ENCODE assay signal across 1 cellular context in the genomic region with DNA sequence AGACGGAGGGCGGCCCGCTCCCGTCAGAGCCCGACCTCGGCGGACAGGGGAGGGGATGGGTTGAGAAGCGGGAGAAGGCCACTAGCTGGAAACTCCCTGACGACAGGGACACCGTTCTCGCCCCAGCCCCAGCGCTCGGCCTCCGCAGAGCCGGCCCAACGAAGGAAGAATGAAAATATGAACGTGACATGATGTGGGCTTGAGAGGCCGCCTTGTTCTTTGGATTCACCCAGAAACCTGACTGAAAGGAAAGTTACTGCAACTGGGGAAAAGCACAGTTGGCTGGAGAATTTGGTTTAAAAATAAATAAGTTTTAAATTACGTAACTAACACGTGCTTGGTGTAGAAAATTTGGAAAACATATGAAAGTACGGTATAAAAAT.
TF ChIP-seq lines count a peak whose summit lies in the region.

No MANE protein-coding gene starts in this region.

TF ChIP-seq in H1, 55 proteins besides CTCF, POLR2A, EP300 and RAD21:
- TF ChIP-seq CHD2 (IDR thresholded peaks at IDR 0.05; ENCODE audit: low read length) (no peak), TCF12 (IDR thresholded peaks at IDR 0.05; ENCODE audit: low read depth, low read length) (no peak), EZH2 (IDR thresholded peaks at IDR 0.05; ENCODE audit: low read depth, low read length, severe bottlenecking) (peak; percentile 11)
